ENCODE assay signal across 12 cellular contexts in the genomic region with DNA sequence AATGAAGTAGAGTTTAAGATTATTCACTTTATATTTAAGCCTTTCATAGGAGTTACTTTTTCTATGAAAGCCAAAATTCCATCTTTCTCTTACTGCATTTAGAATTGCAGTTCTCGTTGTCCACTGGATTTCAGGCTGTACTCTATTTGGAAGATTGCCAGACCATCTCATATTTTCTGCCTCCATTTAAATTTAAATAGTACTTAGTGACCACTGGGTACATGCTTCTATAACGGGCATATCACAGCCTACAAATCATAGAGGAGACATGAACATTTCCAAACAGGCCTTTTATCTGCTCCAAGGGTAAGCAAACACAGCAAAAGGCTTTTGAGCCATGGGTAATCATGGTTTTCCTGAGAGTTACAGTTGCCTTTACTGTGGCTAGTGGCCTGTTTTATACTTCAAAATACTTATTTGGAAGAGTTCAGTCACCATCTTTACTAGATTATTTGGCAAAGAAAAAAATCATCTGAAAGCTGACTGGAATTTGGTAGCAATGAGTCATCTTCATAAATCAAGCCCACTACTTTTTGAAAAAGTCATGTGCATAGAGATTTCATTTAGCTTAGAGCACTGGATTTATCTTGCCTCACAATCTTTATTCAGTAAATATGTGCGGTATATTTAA. TPM values are rescaled to one million over a fixed set of nuclear protein-coding genes. Genes with fewer than 3 reads are reported as not detected.
DNase-seq lines count a peak whose midpoint lies in the region; ATAC-seq and TF ChIP-seq lines count a peak whose summit lies in the region.
"Had no signal": no experiment of that assay in that cellular context is flagged by ENCODE, and none has a peak within 500 bp of the region (broad histone marks: within the 10 kb centered on the region; RNA-seq: fewer than 3 reads in every experiment).

No MANE protein-coding gene starts in this region.

- H3K36me3 ChIP-seq in cardiac muscle cell (no peaks in the 10 kb centered on the region), iPS-20b (ENCODE audit: insufficient read depth, low read depth, low read length) (no peaks in the 10 kb centered on the region), transverse colon (no peaks in the 10 kb centered on the region)

- H3K36me3 Mint-ChIP-seq in activated T-helper 2 cell treated with anti-CD3 and anti-CD28 coated beads, Interferon-gamma antibody, Interleukin-2, Interleukin-4, amounts not matched to agents 10 μg/mL and 5 μg/mL and 100 μg/mL, durations not matched to agents 14 hours and 24 hours and 36 hours (ENCODE audit: low read depth) = peaks cover 12% of the 10 kb centered on the region
- peaks cover 9% of the 10 kb centered on the region for H3K36me3 Mint-ChIP-seq in activated naive CD4-positive, alpha-beta T cell treated with anti-CD3 and anti-CD28 coated beads, Interleukin-2, amount 10 ng/mL, durations not matched to agents 7 days and 5 days

- no peaks in the 10 kb centered on the region for H3K9me3 ChIP-seq in cardiac muscle cell (ENCODE audit: low read depth)
- H3K9me3 ChIP-seq in iPS-20b (ENCODE audit: insufficient read depth, low read depth, low read length) = no peaks in the 10 kb centered on the region
- H3K9me3 ChIP-seq in transverse colon = no peaks in the 10 kb centered on the region

- no peak for TF ChIP-seq EP300 in transverse colon (IDR thresholded peaks at IDR 0.05; ENCODE audit: low read depth)

- H3K4me3 Mint-ChIP-seq in activated T-helper 2 cell treated with anti-CD3 and anti-CD28 coated beads, Interferon-gamma antibody, Interleukin-2, Interleukin-4, amounts not matched to agents 10 μg/mL and 5 μg/mL and 100 μg/mL, durations not matched to agents 14 hours and 24 hours and 36 hours (ENCODE audit: low read depth) = no peak overlapping the region
- no peak overlapping the region for H3K4me3 Mint-ChIP-seq in activated naive CD4-positive, alpha-beta T cell treated with anti-CD3 and anti-CD28 coated beads, Interleukin-2, amount 10 ng/mL, durations not matched to agents 7 days and 5 days
- H3K4me3 Mint-ChIP-seq: activated T-helper 1 cell treated with anti-CD3 and anti-CD28 coated beads, Interleukin-12 subunit alpha, Interleukin-12 subunit beta, Interleukin-2, Interleukin-4 antibody, amounts not matched to agents 30 ng/mL and 10 ng/mL and 1 ng/mL, durations not matched to agents 14 hours and 24 hours and 36 hours; immature natural killer cell had no signal

- CTCF ChIA-PET in activated naive CD4-positive, alpha-beta T cell treated with anti-CD3 and anti-CD28 coated beads, Interleukin-2, amount 10 ng/mL, durations not matched to agents 7 days and 5 days (lab: Charles Lee) = no interaction called here

- TF ChIP-seq POLR2A in transverse colon (IDR thresholded peaks at IDR 0.05) = no peak

- peak overlapping the region; percentile 18 for H3K27ac Mint-ChIP-seq in activated T-helper 2 cell treated with anti-CD3 and anti-CD28 coated beads, Interferon-gamma antibody, Interleukin-2, Interleukin-4, amounts not matched to agents 10 μg/mL and 5 μg/mL and 100 μg/mL, durations not matched to agents 14 hours and 24 hours and 36 hours
- no peak overlapping the region for H3K27ac Mint-ChIP-seq in activated naive CD4-positive, alpha-beta T cell treated with anti-CD3 and anti-CD28 coated beads, Interleukin-2, amount 10 ng/mL, durations not matched to agents 7 days and 5 days
- H3K27ac Mint-ChIP-seq: activated T-helper 1 cell treated with anti-CD3 and anti-CD28 coated beads, Interleukin-12 subunit alpha, Interleukin-12 subunit beta, Interleukin-2, Interleukin-4 antibody, amounts not matched to agents 30 ng/mL and 10 ng/mL and 1 ng/mL, durations not matched to agents 14 hours and 24 hours and 36 hours; immature natural killer cell had no signal

- WGBS in transverse colon (ENCODE audit: low coverage in 1 of 2), 2 donors = 67 to 74% methylated on average over 3 of the region's 3 CpGs

- no peak for TF ChIP-seq CTCF in cardiac muscle cell (IDR thresholded peaks at IDR 0.05; ENCODE audit: low read depth, low read length)
- TF ChIP-seq CTCF in transverse colon (IDR thresholded peaks at IDR 0.05) = no peak

- ATAC-seq in left cardiac atrium = no peak
- ATAC-seq in GM18907 (IDR thresholded peaks at IDR 0.05; ENCODE audit: unreplicated experiment) = no peak

- DNase-seq in cardiac muscle cell (ENCODE audit: low read depth in 1 of 2, low spot score in 1 of 2) (peak in 1 of 2 donors; percentile 58), left cardiac atrium (no peak), transverse colon (no peak), medulla oblongata (ENCODE audit: extremely low spot score) (no peak)
- no peak for DNase-seq in activated T-helper 2 cell treated with anti-CD3 and anti-CD28 coated beads, Interferon-gamma antibody, Interleukin-2, Interleukin-4, amounts not matched to agents 10 μg/mL and 5 μg/mL and 100 μg/mL, durations not matched to agents 14 hours and 24 hours and 36 hours (ENCODE audit: low spot score)
- DNase-seq in activated naive CD4-positive, alpha-beta T cell treated with anti-CD3 and anti-CD28 coated beads, Interleukin-2, amount 10 ng/mL, durations not matched to agents 7 days and 5 days = no peak
- DNase-seq: immature natural killer cell had no signal

- H3K27ac ChIP-seq in cardiac muscle cell (peak overlapping the region; percentile 94), iPS-20b (ENCODE audit: low read length) (peak overlapping the region; percentile 46), transverse colon (peak overlapping the region; percentile 80 to 86 (median 86))
- H3K27ac ChIP-seq: C4-2B, HL-60 had no signal

- intact Hi-C loops in left cardiac atrium (cut with DNase I) = no loop called here
- intact Hi-C loops in activated T-helper 2 cell treated with anti-CD3 and anti-CD28 coated beads, Interferon-gamma antibody, Interleukin-2, Interleukin-4, amounts not matched to agents 10 μg/mL and 5 μg/mL and 100 μg/mL, durations not matched to agents 14 hours and 24 hours and 36 hours (cut with micrococcal nuclease) = loop anchor here (10.0 kb wide), 2 partner anchors 123 to 387 kb away; no protein-coding TSS in a partner anchor
- intact Hi-C loops in transverse colon (cut with DNase I; ENCODE audit: low total_unique reads) = no loop called here

- H3K4me1 Mint-ChIP-seq in activated T-helper 2 cell treated with anti-CD3 and anti-CD28 coated beads, Interferon-gamma antibody, Interleukin-2, Interleukin-4, amounts not matched to agents 10 μg/mL and 5 μg/mL and 100 μg/mL, durations not matched to agents 14 hours and 24 hours and 36 hours (ENCODE audit: low read depth) = peaks cover 52% of the 10 kb centered on the region
- peaks cover 16% of the 10 kb centered on the region for H3K4me1 Mint-ChIP-seq in activated naive CD4-positive, alpha-beta T cell treated with anti-CD3 and anti-CD28 coated beads, Interleukin-2, amount 10 ng/mL, durations not matched to agents 7 days and 5 days

- H3K9me3 Mint-ChIP-seq in activated T-helper 2 cell treated with anti-CD3 and anti-CD28 coated beads, Interferon-gamma antibody, Interleukin-2, Interleukin-4, amounts not matched to agents 10 μg/mL and 5 μg/mL and 100 μg/mL, durations not matched to agents 14 hours and 24 hours and 36 hours = peaks cover under 1% of the 10 kb centered on the region
- H3K9me3 Mint-ChIP-seq in activated naive CD4-positive, alpha-beta T cell treated with anti-CD3 and anti-CD28 coated beads, Interleukin-2, amount 10 ng/mL, durations not matched to agents 7 days and 5 days = no peaks in the 10 kb centered on the region
- H3K9me3 Mint-ChIP-seq: immature natural killer cell had no signal

- in situ Hi-C loops in transverse colon (cut with MboI; ENCODE audit: low pct_ligation_motif_present in 1 of 4, low pct_unique_long_range_greater_than_20kb in 1 of 4, low sequenced_read_pairs in 3 of 4) = no loop called here

- H3K4me1 ChIP-seq in cardiac muscle cell (ENCODE audit: low read depth) (peaks cover 62% of the 10 kb centered on the region), iPS-20b (ENCODE audit: insufficient read depth, low read length) (peaks cover 53% of the 10 kb centered on the region), transverse colon (peaks cover 17 to 47% (median 29%) of the 10 kb centered on the region in 4 donors)

- H3K4me3 ChIP-seq in cardiac muscle cell (no peak overlapping the region), iPS-20b (ENCODE audit: low read length) (peak overlapping the region; percentile 35; the same call in 1 of the 2 replicates), transverse colon (no peak overlapping the region)

- peak overlapping the region; percentile 68 for H3K9ac ChIP-seq in iPS-20b (ENCODE audit: low read depth, low read length)

- no peaks in the 10 kb centered on the region for H3K27me3 Mint-ChIP-seq in activated T-helper 2 cell treated with anti-CD3 and anti-CD28 coated beads, Interferon-gamma antibody, Interleukin-2, Interleukin-4, amounts not matched to agents 10 μg/mL and 5 μg/mL and 100 μg/mL, durations not matched to agents 14 hours and 24 hours and 36 hours (ENCODE audit: low read depth)
- no peaks in the 10 kb centered on the region for H3K27me3 Mint-ChIP-seq in activated naive CD4-positive, alpha-beta T cell treated with anti-CD3 and anti-CD28 coated beads, Interleukin-2, amount 10 ng/mL, durations not matched to agents 7 days and 5 days

- H3K27me3 ChIP-seq in cardiac muscle cell (no peaks in the 10 kb centered on the region), iPS-20b (ENCODE audit: insufficient read depth, low read length) (no peaks in the 10 kb centered on the region), transverse colon (no peaks in the 10 kb centered on the region)

RNA-seq across cellular contexts. Expression of gene ANO6, which starts 15.7 kb away (rescaled TPM):
- total RNA-seq in cardiac muscle cell (34.8 and 50.8 TPM in 2 replicates), left cardiac atrium (10 to 100 TPM; 47.2 to 48.9 TPM), transverse colon (10 to 100 TPM; 16.9 to 23.0 (median 20.4) TPM)
- polyA plus RNA-seq in cardiac muscle cell = 36.0 and 53.1 TPM in 2 replicates
- total RNA-seq in activated T-helper 2 cell treated with anti-CD3 and anti-CD28 coated beads, Interferon-gamma antibody, Interleukin-2, Interleukin-4, amounts not matched to agents 10 μg/mL and 5 μg/mL and 100 μg/mL, durations not matched to agents 14 hours and 24 hours and 36 hours = 25.2 and 25.7 TPM in 2 replicates
